ENCODE assay signal across 10 cellular contexts in genomic region chr4:173917255-173917960, GRCh38.
DNase-seq lines count a peak whose midpoint lies in the region; TF ChIP-seq lines count a peak whose summit lies in the region.
"Had no signal": no experiment of that assay in that cellular context is flagged by ENCODE, and none has a peak within 500 bp of the region (broad histone marks: within the 10 kb centered on the region; RNA-seq: fewer than 3 reads in every experiment).

No MANE protein-coding gene starts in this region.

- H3K4me2 ChIP-seq in OCI-LY3 (ENCODE audit: low read length), result no peak overlapping the region
- H3K4me2 ChIP-seq in mesenchymal stem cell (ENCODE audit: low read length, poor library complexity, severe bottlenecking), result no peak overlapping the region

- WGBS in esophagus muscularis mucosa, result 21% methylated on average over 8 of the region's 8 CpGs
- WGBS in mesenchymal stem cell, result 26% methylated on average over 7 of the region's 8 CpGs

- H3K23ac ChIP-seq in mesenchymal stem cell (ENCODE audit: low read length in 2 of 2), result no peak overlapping the region

- peak overlapping the region in 1 of 2 experiments; percentile 7 for H2BK12ac ChIP-seq in mesenchymal stem cell (ENCODE audit: low read length in 2 of 2)

- no peaks in the 10 kb centered on the region for H3K9me3 ChIP-seq in OCI-LY3 (ENCODE audit: insufficient read depth, low read length)
- no peaks in the 10 kb centered on the region for H3K9me3 ChIP-seq in esophagus muscularis mucosa
- H3K9me3 ChIP-seq in mesenchymal stem cell (ENCODE audit: control insufficient read depth, low read length), result no peaks in the 10 kb centered on the region
- no peaks in the 10 kb centered on the region for H3K9me3 ChIP-seq in vagina

- H4K91ac ChIP-seq in mesenchymal stem cell (ENCODE audit: low read length), result no peak overlapping the region

- no peaks in the 10 kb centered on the region for H3K79me2 ChIP-seq in OCI-LY3 (ENCODE audit: low read length)

- no peaks in the 10 kb centered on the region for H3K79me1 ChIP-seq in mesenchymal stem cell (replicated peaks; ENCODE audit: low read length, poor library complexity, severe bottlenecking)

- no peak overlapping the region for H3K27ac ChIP-seq in OCI-LY3 (ENCODE audit: low read length)
- peak overlapping the region; percentile 73 to 82 (median 79) for H3K27ac ChIP-seq in esophagus muscularis mucosa (replicated peaks in 1 of 4)
- H3K27ac ChIP-seq in mesenchymal stem cell (ENCODE audit: low read length, poor library complexity, severe bottlenecking), result peak overlapping the region; percentile 34
- H3K27ac ChIP-seq in vagina, result peak overlapping the region; percentile 4

- intact Hi-C loops in esophagus muscularis mucosa (cut with DNase I) (no loop called here), vagina (cut with DNase I) (no loop called here)

- H3K14ac ChIP-seq in mesenchymal stem cell (ENCODE audit: low read length in 2 of 2), result no peak overlapping the region

- no peak overlapping the region for H2AK5ac ChIP-seq in mesenchymal stem cell (ENCODE audit: low read length, severe bottlenecking)

- H4K20me1 ChIP-seq in OCI-LY3 (ENCODE audit: insufficient read depth, low read length), result no peaks in the 10 kb centered on the region

- H2BK120ac ChIP-seq in mesenchymal stem cell (ENCODE audit: low read depth, low read length), result no peak overlapping the region

- no peaks in the 10 kb centered on the region for H3K27me3 ChIP-seq in OCI-LY3 (ENCODE audit: low read depth, low read length)
- H3K27me3 ChIP-seq in esophagus muscularis mucosa, result no peaks in the 10 kb centered on the region
- no peaks in the 10 kb centered on the region for H3K27me3 ChIP-seq in mesenchymal stem cell (ENCODE audit: control insufficient read depth in 1 of 2, insufficient read depth in 1 of 2, low read length in 2 of 2)
- no peaks in the 10 kb centered on the region for H3K27me3 ChIP-seq in vagina

- no peaks in the 10 kb centered on the region for H3K36me3 ChIP-seq in OCI-LY3 (replicated peaks; ENCODE audit: low read depth, low read length)
- no peaks in the 10 kb centered on the region for H3K36me3 ChIP-seq in esophagus muscularis mucosa
- no peaks in the 10 kb centered on the region for H3K36me3 ChIP-seq in mesenchymal stem cell (ENCODE audit: control insufficient read depth in 1 of 2, insufficient read depth in 2 of 2, low read depth in 1 of 2, low read length in 2 of 2)
- H3K36me3 ChIP-seq in vagina, result no peaks in the 10 kb centered on the region

- H3K18ac ChIP-seq in mesenchymal stem cell (ENCODE audit: low read depth in 1 of 2, low read length in 2 of 2), result peak overlapping the region; percentile 5 to 9

- H3K4me3 ChIP-seq in OCI-LY3 (ENCODE audit: low read length) (no peak overlapping the region), esophagus muscularis mucosa (peak overlapping the region in 2 of 4 donors; percentile 2 to 8), mesenchymal stem cell (ENCODE audit: insufficient read depth in 1 of 2, low read depth in 1 of 2, low read length in 2 of 2) (peak overlapping the region in 1 of 2 experiments; percentile 53), vagina (no peak overlapping the region)

- H3K9ac ChIP-seq in OCI-LY3 (ENCODE audit: low read length) (no peak overlapping the region), mesenchymal stem cell (ENCODE audit: low read length) (peak overlapping the region; percentile 85)

- no peak overlapping the region for H2BK5ac ChIP-seq in mesenchymal stem cell (ENCODE audit: low read depth, low read length, poor library complexity, severe bottlenecking)

- no peak overlapping the region for H3K4ac ChIP-seq in mesenchymal stem cell (ENCODE audit: low read depth in 1 of 2, low read length in 2 of 2)

- TF ChIP-seq POLR2A in esophagus muscularis mucosa (IDR thresholded peaks at IDR 0.05; ENCODE audit: low read depth), result no peak
- TF ChIP-seq POLR2A in vagina (IDR thresholded peaks at IDR 0.05), result no peak

- TF ChIP-seq CTCF in OCI-LY3 (IDR thresholded peaks at IDR 0.05; ENCODE audit: low read depth, low read length) (no peak), esophagus muscularis mucosa (IDR thresholded peaks at IDR 0.05) (no peak), vagina (IDR thresholded peaks at IDR 0.05) (no peak)

- no peak for DNase-seq in esophagus muscularis mucosa (ENCODE audit: extremely low spot score)
- DNase-seq in mesenchymal stem cell, result peak; percentile 84
- DNase-seq in vagina (ENCODE audit: extremely low spot score in 2 of 2), result no peak
- no peak for DNase-seq in NCI-H187 (lab: John Stamatoyannopoulos, UW)
- no peak for DNase-seq in Kasumi-1 (lab: John Stamatoyannopoulos, UW)
- DNase-seq in activated naive CD4-positive, alpha-beta T cell treated with Interleukin-2 at 50 U/mL for 16 hours, result no peak
- DNase-seq: DMS153, left colon, NCI-H2081 had no signal

- H2AFZ ChIP-seq in OCI-LY3 (ENCODE audit: low read depth, low read length) (0 out of 2 replicates have a peak overlapping the region, but pooled peaks have one; percentile 14), mesenchymal stem cell (ENCODE audit: low read depth, low read length) (no peak overlapping the region)

- H2BK15ac ChIP-seq in mesenchymal stem cell (ENCODE audit: low read depth, poor library complexity, severe bottlenecking), result no peak overlapping the region

- no peak for TF ChIP-seq EP300 in esophagus muscularis mucosa (IDR thresholded peaks at IDR 0.05)

- H3K4me1 ChIP-seq in OCI-LY3 (ENCODE audit: low read length), result no peaks in the 10 kb centered on the region
- H3K4me1 ChIP-seq in esophagus muscularis mucosa, result peaks cover 0 to 55% (median 46%) of the 10 kb centered on the region in 4 donors
- no peaks in the 10 kb centered on the region for H3K4me1 ChIP-seq in mesenchymal stem cell (ENCODE audit: control insufficient read depth, insufficient read depth, low read depth, low read length)
- H3K4me1 ChIP-seq in vagina, result no peaks in the 10 kb centered on the region

- H4K8ac ChIP-seq in mesenchymal stem cell (ENCODE audit: low read length), result no peak overlapping the region
